ENCODE assay signal across 13 cellular contexts in genomic region chr14:68820119-68820518, GRCh38. TPM values are rescaled to one million over a fixed set of nuclear protein-coding genes. Genes with fewer than 3 reads are reported as not detected.
DNase-seq lines count a peak whose midpoint lies in the region; ATAC-seq and TF ChIP-seq lines count a peak whose summit lies in the region.
"Had no signal": no experiment of that assay in that cellular context is flagged by ENCODE, and none has a peak within 500 bp of the region (broad histone marks: within the 10 kb centered on the region; RNA-seq: fewer than 3 reads in every experiment).

No MANE protein-coding gene starts in this region.

- no peak for TF ChIP-seq POLR2A in tibial nerve (IDR thresholded peaks at IDR 0.05)

- H3K27ac Mint-ChIP-seq in activated CD8-positive, alpha-beta memory T cell treated with anti-CD3 and anti-CD28 coated beads, Interleukin-2, amount 10 ng/mL, durations not matched to agents 7 days and 5 days, result peak overlapping the region; percentile 71
- peak overlapping the region; percentile 65 to 68 for H3K27ac Mint-ChIP-seq in activated naive CD4-positive, alpha-beta T cell treated with anti-CD3 and anti-CD28 coated beads, Interleukin-2, amount 50 U/mL, for 72 hours
- peak overlapping the region; percentile 75 for H3K27ac Mint-ChIP-seq in memory B cell
- H3K27ac Mint-ChIP-seq: WTC11 had no signal

- peak overlapping the region in 3 of 4 donors; percentile 28 to 53 (median 32) for H3K27ac ChIP-seq in tibial nerve
- H3K27ac ChIP-seq: GM23248 had no signal

- H3K9me3 ChIP-seq in tibial nerve, result no peaks in the 10 kb centered on the region

- no peaks in the 10 kb centered on the region for H3K27me3 Mint-ChIP-seq in activated CD8-positive, alpha-beta memory T cell treated with anti-CD3 and anti-CD28 coated beads, Interleukin-2, amount 10 ng/mL, durations not matched to agents 7 days and 5 days
- H3K27me3 Mint-ChIP-seq in memory B cell, result no peaks in the 10 kb centered on the region

- no peaks in the 10 kb centered on the region for H3K27me3 ChIP-seq in tibial nerve

- H3K4me3 ChIP-seq in tibial nerve, result no peak overlapping the region
- H3K4me3 ChIP-seq: GM23248 had no signal

- H3K4me1 Mint-ChIP-seq in activated CD8-positive, alpha-beta memory T cell treated with anti-CD3 and anti-CD28 coated beads, Interleukin-2, amount 10 ng/mL, durations not matched to agents 7 days and 5 days, result peaks cover 35% of the 10 kb centered on the region
- peaks cover 55% of the 10 kb centered on the region for H3K4me1 Mint-ChIP-seq in memory B cell

- H3K9me3 Mint-ChIP-seq in activated CD8-positive, alpha-beta memory T cell treated with anti-CD3 and anti-CD28 coated beads, Interleukin-2, amount 10 ng/mL, durations not matched to agents 7 days and 5 days (ENCODE audit: low read depth), result no peaks in the 10 kb centered on the region
- no peaks in the 10 kb centered on the region for H3K9me3 Mint-ChIP-seq in activated naive CD4-positive, alpha-beta T cell treated with anti-CD3 and anti-CD28 coated beads, Interleukin-2, amount 50 U/mL, for 72 hours
- H3K9me3 Mint-ChIP-seq in memory B cell, result no peaks in the 10 kb centered on the region
- H3K9me3 Mint-ChIP-seq: WTC11 had no signal

- DNase-seq in activated CD8-positive, alpha-beta memory T cell treated with anti-CD3 and anti-CD28 coated beads, Interleukin-2, amount 10 ng/mL, durations not matched to agents 7 days and 5 days, result no peak
- no peak for DNase-seq in activated CD8-positive, alpha-beta memory T cell treated with anti-CD3 and anti-CD28 coated beads for 24 hours
- DNase-seq in activated naive CD4-positive, alpha-beta T cell treated with anti-CD3 and anti-CD28 coated beads, Interleukin-2, amount 50 U/mL, for 72 hours (ENCODE audit: low spot score in 2 of 2), result no peak
- DNase-seq in memory B cell (ENCODE audit: low spot score in 2 of 2) (no peak), tibial nerve (ENCODE audit: low spot score in 2 of 2) (no peak), DMS79 (lab: John Stamatoyannopoulos, UW) (no peak), NK-92 (lab: John Stamatoyannopoulos, UW; ENCODE audit: unreplicated experiment) (no peak), NCI-H526 treated with DMSO at 0.1 percent for 48 hours (lab: John Stamatoyannopoulos, UW) (no peak)
- DNase-seq: GM23248, midbrain, NCI-H1930 had no signal

- TF ChIP-seq EP300 in tibial nerve (IDR thresholded peaks at IDR 0.05), result no peak

- WGBS in tibial nerve, 2 donors, result 82 to 85% methylated on average over 9 of the region's 9 CpGs

- CTCF ChIA-PET in activated CD8-positive, alpha-beta memory T cell treated with anti-CD3 and anti-CD28 coated beads, Interleukin-2, amount 10 ng/mL, durations not matched to agents 7 days and 5 days (lab: Charles Lee), result interaction anchor here (0.8 to 12.5 kb wide), 8 partner anchors 24 to 983 kb away, joined by 3 to 237 read pairs (median 3); partner anchors contain the start of gene ZFP36L1

- no peak overlapping the region for H3K4me3 Mint-ChIP-seq in activated CD8-positive, alpha-beta memory T cell treated with anti-CD3 and anti-CD28 coated beads, Interleukin-2, amount 10 ng/mL, durations not matched to agents 7 days and 5 days
- no peak overlapping the region for H3K4me3 Mint-ChIP-seq in memory B cell
- H3K4me3 Mint-ChIP-seq: WTC11 had no signal

- H3K4me1 ChIP-seq in tibial nerve, result peaks cover 0 to 36% (median 18%) of the 10 kb centered on the region in 4 donors

- no peaks in the 10 kb centered on the region for H3K36me3 Mint-ChIP-seq in activated CD8-positive, alpha-beta memory T cell treated with anti-CD3 and anti-CD28 coated beads, Interleukin-2, amount 10 ng/mL, durations not matched to agents 7 days and 5 days
- peaks cover 0 to 6% of the 10 kb centered on the region in 2 donors for H3K36me3 Mint-ChIP-seq in activated naive CD4-positive, alpha-beta T cell treated with anti-CD3 and anti-CD28 coated beads, Interleukin-2, amount 50 U/mL, for 72 hours
- no peaks in the 10 kb centered on the region for H3K36me3 Mint-ChIP-seq in memory B cell
- H3K36me3 Mint-ChIP-seq: WTC11 had no signal

- H3K36me3 ChIP-seq in tibial nerve, result no peaks in the 10 kb centered on the region

- no peak for TF ChIP-seq CTCF in tibial nerve (IDR thresholded peaks at IDR 0.05)

- no peak for ATAC-seq in activated CD8-positive, alpha-beta memory T cell treated with anti-CD3 and anti-CD28 coated beads, Interleukin-2, amount 10 ng/mL, durations not matched to agents 7 days and 5 days
- no peak for ATAC-seq in activated naive CD4-positive, alpha-beta T cell treated with anti-CD3 and anti-CD28 coated beads, Interleukin-2, amount 50 U/mL, for 72 hours
- ATAC-seq in memory B cell (ENCODE audit: low read depth), result no peak
- ATAC-seq: Panc1 had no signal

RNA-seq across cellular contexts. Expression of gene ZFP36L1, which starts 27.3 kb away (rescaled TPM):
- 10 to 100 TPM; 53.6 to 85.6 TPM for total RNA-seq in activated CD8-positive, alpha-beta memory T cell treated with anti-CD3 and anti-CD28 coated beads, Interleukin-2, amount 10 ng/mL, durations not matched to agents 7 days and 5 days
- total RNA-seq in activated naive CD4-positive, alpha-beta T cell treated with anti-CD3 and anti-CD28 coated beads, Interleukin-2, amount 50 U/mL, for 72 hours, result 100 to 1,000 TPM in 1 of 2 donors, 10 to 100 TPM in 1; 73.4 to 158 TPM
- total RNA-seq in tibial nerve, result 1,000 to 10,000 TPM in 1 of 4 donors, 100 to 1,000 TPM in 3; 298 to 1,137 (median 494) TPM
